In genomic region chr13:112562254-112562653, GRCh38 we compare ENCODE assay signal across 27 cellular contexts.
"Had no signal": no experiment of that assay in that cellular context is flagged by ENCODE, and none has a peak within 500 bp of the region (broad histone marks: within the 10 kb centered on the region; RNA-seq: fewer than 3 reads in every experiment).

No MANE protein-coding gene starts in this region.

- H3K27me3 ChIP-seq: breast epithelium, esophagus squamous epithelium, right atrium auricular region had no signal

- H3K4me3 ChIP-seq: breast epithelium, esophagus squamous epithelium, left ventricle myocardium inferior, lung, right atrium auricular region, thoracic aorta had no signal

- DNase-seq: activated CD4-positive, alpha-beta T cell treated with anti-CD3 and anti-CD28 coated beads for 36 hours; activated CD4-positive, alpha-beta T cell treated with anti-CD3 and anti-CD28 coated beads, Interleukin-2, amount 50 U/mL, for 48 hours; activated CD4-positive, CD25-positive, alpha-beta regulatory T cell; activated CD8-positive, alpha-beta memory T cell treated with anti-CD3 and anti-CD28 coated beads, Interleukin-2, amount 50 U/mL, for 4 hours; activated naive CD8-positive, alpha-beta T cell treated with anti-CD3 and anti-CD28 coated beads, Interleukin-2, amount 50 U/mL, for 24 hours; activated T-cell treated with anti-CD3 and anti-CD28 coated beads, Interleukin-2, amount 50 U/mL, for 1 hour; amygdala; central memory CD4-positive, alpha-beta T cell; esophagus squamous epithelium; foreskin melanocyte; left ventricle myocardium inferior; naive thymus-derived CD4-positive, alpha-beta T cell; nucleus accumbens; stimulated activated CD4-positive, alpha-beta T cell treated with anti-CD3 and anti-CD28 coated beads, Interleukin-12 subunit alpha, Interleukin-12 subunit beta, amount 100 ng/mL, for 4 hours; stimulated activated CD4-positive, alpha-beta T cell treated with anti-CD3 and anti-CD28 coated beads, Interleukin-4, amount 100 ng/mL, for 1 hour; trophoblast cell had no signal

- H3K27me3 Mint-ChIP-seq: activated CD4-positive, alpha-beta T cell treated with anti-CD3 and anti-CD28 coated beads for 36 hours; activated naive CD4-positive, alpha-beta T cell treated with anti-CD3 and anti-CD28 coated beads, Interleukin-2, amount 50 U/mL, for 24 hours; activated naive CD8-positive, alpha-beta T cell treated with anti-CD3 and anti-CD28 coated beads, Interleukin-2, amount 50 U/mL, for 24 hours; dendritic cell treated with granulocyte-macrophage colony-stimulating factor and Interleukin-4, amounts not matched to agents 40 ng/mL and 50 ng/mL, for 4 days; naive thymus-derived CD4-positive, alpha-beta T cell; stimulated activated naive CD8-positive, alpha-beta T cell treated with anti-CD3 and anti-CD28 coated beads, Interleukin-15, Interleukin-2, amounts not matched to agents 100 ng/mL and 50 ng/mL, for 24 hours had no signal

- ATAC-seq: activated CD4-positive, alpha-beta T cell treated with anti-CD3 and anti-CD28 coated beads for 36 hours; activated naive CD8-positive, alpha-beta T cell treated with anti-CD3 and anti-CD28 coated beads, Interleukin-2, amount 50 U/mL, for 24 hours; naive thymus-derived CD4-positive, alpha-beta T cell had no signal

- H3K4me1 ChIP-seq: breast epithelium, esophagus squamous epithelium, parathyroid adenoma had no signal

- H3K27ac ChIP-seq: breast epithelium, epithelial cell of prostate, esophagus squamous epithelium, left ventricle myocardium inferior, parathyroid adenoma, right atrium auricular region, thoracic aorta had no signal

- H3K27ac Mint-ChIP-seq: activated CD4-positive, alpha-beta T cell treated with anti-CD3 and anti-CD28 coated beads for 36 hours; activated naive CD4-positive, alpha-beta T cell treated with anti-CD3 and anti-CD28 coated beads, Interleukin-2, amount 50 U/mL, for 24 hours; activated naive CD8-positive, alpha-beta T cell treated with anti-CD3 and anti-CD28 coated beads, Interleukin-2, amount 50 U/mL, for 24 hours; stimulated activated naive CD8-positive, alpha-beta T cell treated with anti-CD3 and anti-CD28 coated beads, Interleukin-15, Interleukin-2, amounts not matched to agents 100 ng/mL and 50 ng/mL, for 24 hours had no signal

- H3K4me1 Mint-ChIP-seq: activated naive CD4-positive, alpha-beta T cell treated with anti-CD3 and anti-CD28 coated beads, Interleukin-2, amount 50 U/mL, for 24 hours had no signal

- H2AFZ ChIP-seq: parathyroid adenoma had no signal

- FAIRE-seq: urothelium cell line had no signal

- H3K4me3 Mint-ChIP-seq: activated CD4-positive, alpha-beta T cell treated with anti-CD3 and anti-CD28 coated beads for 36 hours; activated naive CD4-positive, alpha-beta T cell treated with anti-CD3 and anti-CD28 coated beads, Interleukin-2, amount 50 U/mL, for 24 hours; activated naive CD8-positive, alpha-beta T cell treated with anti-CD3 and anti-CD28 coated beads, Interleukin-2, amount 50 U/mL, for 24 hours; dendritic cell treated with granulocyte-macrophage colony-stimulating factor and Interleukin-4, amounts not matched to agents 40 ng/mL and 50 ng/mL, for 4 days; naive thymus-derived CD4-positive, alpha-beta T cell; stimulated activated naive CD8-positive, alpha-beta T cell treated with anti-CD3 and anti-CD28 coated beads, Interleukin-15, Interleukin-2, amounts not matched to agents 100 ng/mL and 50 ng/mL, for 24 hours had no signal

- H3K9me3 Mint-ChIP-seq: activated naive CD4-positive, alpha-beta T cell treated with anti-CD3 and anti-CD28 coated beads, Interleukin-2, amount 50 U/mL, for 24 hours; activated naive CD8-positive, alpha-beta T cell treated with anti-CD3 and anti-CD28 coated beads, Interleukin-2, amount 50 U/mL, for 24 hours; activated T-helper 2 cell treated with anti-CD3 and anti-CD28 coated beads, Interferon-gamma antibody, Interleukin-2, Interleukin-4, amounts not matched to agents 10 μg/mL and 5 μg/mL and 100 μg/mL, durations not matched to agents 14 hours and 24 hours and 36 hours; dendritic cell treated with granulocyte-macrophage colony-stimulating factor and Interleukin-4, amounts not matched to agents 40 ng/mL and 50 ng/mL, for 4 days; naive thymus-derived CD4-positive, alpha-beta T cell; stimulated activated naive CD8-positive, alpha-beta T cell treated with anti-CD3 and anti-CD28 coated beads, Interleukin-15, Interleukin-2, amounts not matched to agents 100 ng/mL and 50 ng/mL, for 24 hours had no signal

- H3K9ac ChIP-seq: parathyroid adenoma had no signal

- H3K9me3 ChIP-seq: breast epithelium, esophagus squamous epithelium, left ventricle myocardium inferior, right atrium auricular region, thoracic aorta had no signal
